In genomic region chr10:84265378-84265777, GRCh38 we compare ENCODE assay signal across 13 cellular contexts. TPM values are rescaled to one million over a fixed set of nuclear protein-coding genes. Genes with fewer than 3 reads are reported as not detected.
DNase-seq lines count a peak whose midpoint lies in the region; ATAC-seq lines count a peak whose summit lies in the region.
"Had no signal": no experiment of that assay in that cellular context is flagged by ENCODE, and none has a peak within 500 bp of the region (broad histone marks: within the 10 kb centered on the region; RNA-seq: fewer than 3 reads in every experiment).

No MANE protein-coding gene starts in this region.

- in situ Hi-C loops in ACHN (cut with HindIII; ENCODE audit: low pct_ligation_motif_present, low pct_unique_long_range_greater_than_20kb, low sequenced_read_pairs), result no loop called here

- no peak for ATAC-seq in HG02588 (IDR thresholded peaks at IDR 0.05; ENCODE audit: unreplicated experiment)

- DNase-seq in NCI-H1092 treated with DMSO at 0.1 percent for 48 hours (lab: John Stamatoyannopoulos, UW) (peak; percentile 42), NCI-H2171 treated with DMSO at 0.1 percent for 48 hours (lab: John Stamatoyannopoulos, UW) (peak; percentile 28), SW480 (ENCODE audit: low spot score) (peak; percentile 40), superior temporal gyrus (ENCODE audit: extremely low spot score) (peak; percentile 35), ACHN (no peak), ureter (ENCODE audit: low spot score) (no peak)
- DNase-seq: activated naive CD4-positive, alpha-beta T cell treated with Interleukin-2 at 50 U/mL for 16 hours; HCEC 1CT had no signal

RNA-seq across cellular contexts. Expression of gene RGR, which starts 20.5 kb away (rescaled TPM):
- not detected for total RNA-seq in ureter
- total RNA-seq: G401, mesothelial cell of epicardium, osteoblast, smooth muscle cell had no signal

RNA-seq across cellular contexts. Expression of gene LRIT1, which starts 24.0 kb away (rescaled TPM):
- total RNA-seq in ureter, result not detected
- total RNA-seq: G401, mesothelial cell of epicardium, osteoblast, smooth muscle cell had no signal

RNA-seq across cellular contexts. Expression of gene LRIT2, which starts 40.0 kb away (rescaled TPM):
- not detected for total RNA-seq in ureter
- total RNA-seq: G401, mesothelial cell of epicardium, osteoblast, smooth muscle cell had no signal

Comparison
In these comparisons a context has a peak if more than half of its experiments do, and no peak if none do; other contexts are left out.
1. DNase-seq: peak in NCI-H1092 treated with DMSO at 0.1 percent for 48 hours (single experiment), NCI-H2171 treated with DMSO at 0.1 percent for 48 hours (single experiment), SW480 (single experiment) and superior temporal gyrus (single experiment); none in ACHN (single experiment) and ureter (single experiment).